16 cellular contexts compared by ENCODE assay signal in the genomic region with DNA sequence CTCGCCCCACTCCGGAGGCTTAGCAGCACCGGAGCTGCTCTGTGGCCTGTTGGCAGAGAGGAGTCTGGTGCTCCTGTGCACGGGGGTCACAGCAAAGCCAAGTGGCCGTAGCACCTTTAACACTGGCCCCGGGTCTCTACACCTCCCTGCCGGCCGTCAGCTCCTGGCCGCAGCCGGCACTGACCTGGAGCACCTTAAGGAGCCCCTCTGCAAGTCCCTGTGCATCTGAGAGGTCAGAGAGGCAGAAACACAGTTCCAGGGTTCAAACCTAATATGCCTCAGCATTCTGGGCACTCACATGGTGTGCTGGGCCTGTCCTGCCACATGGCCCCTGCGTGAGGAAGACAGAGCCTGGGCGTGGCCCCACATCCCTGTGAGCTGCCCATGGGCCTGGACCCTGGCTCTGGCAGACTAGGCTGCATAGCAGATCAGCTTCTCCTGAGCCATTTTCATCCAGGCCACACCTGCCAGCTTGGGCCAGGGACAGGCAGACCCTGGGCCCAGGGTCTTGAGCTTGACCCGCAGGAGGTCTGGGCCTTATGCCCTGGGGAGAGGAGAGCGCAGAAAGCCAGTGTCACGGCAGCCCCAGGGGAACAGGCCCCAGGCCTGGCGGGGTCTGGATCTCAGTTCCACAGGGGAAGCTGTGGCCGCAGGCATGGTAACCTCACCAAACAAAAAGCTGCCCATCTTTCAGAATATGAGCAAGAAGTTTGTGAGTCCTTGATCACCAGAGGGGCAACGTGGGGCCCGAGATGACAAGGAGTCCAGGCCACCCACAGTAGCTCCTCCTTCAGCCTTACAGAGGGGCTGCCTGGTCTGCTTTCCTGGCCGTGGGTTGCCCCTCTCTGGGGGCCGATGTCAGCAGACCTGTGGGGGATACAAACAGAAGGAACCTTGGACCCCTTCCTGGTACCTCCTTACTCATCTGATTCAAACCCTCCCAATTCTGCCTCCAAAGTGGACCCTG.
"Had no signal": no experiment of that assay in that cellular context is flagged by ENCODE, and none has a peak within 500 bp of the region (broad histone marks: within the 10 kb centered on the region; RNA-seq: fewer than 3 reads in every experiment).

No MANE protein-coding gene starts in this region.

- H3K36me3 Mint-ChIP-seq: naive B cell had no signal

- H3K27ac Mint-ChIP-seq: activated CD4-positive, alpha-beta memory T cell treated with anti-CD3 and anti-CD28 coated beads, Interleukin-2, amount 10 ng/mL, durations not matched to agents 7 days and 5 days; effector memory CD8-positive, alpha-beta T cell; progenitor cell of endocrine pancreas; stimulated activated naive CD8-positive, alpha-beta T cell treated with anti-CD3 and anti-CD28 coated beads, Interleukin-15, Interleukin-2, amounts not matched to agents 100 ng/mL and 50 ng/mL, for 24 hours; WTC11 had no signal

- H3K27ac ChIP-seq: gastroesophageal sphincter, right atrium auricular region, suprapubic skin had no signal

- ATAC-seq: activated T-helper 17 cell treated with anti-CD3 and anti-CD28 coated beads, Interleukin-2, amount 50 U/mL, for 72 hours; effector memory CD8-positive, alpha-beta T cell; T-helper 17 cell had no signal

- H3K4me1 Mint-ChIP-seq: activated CD4-positive, alpha-beta memory T cell treated with anti-CD3 and anti-CD28 coated beads, Interleukin-2, amount 10 ng/mL, durations not matched to agents 7 days and 5 days; activated T-helper 17 cell treated with anti-CD3 and anti-CD28 coated beads, Interleukin-2, amount 50 U/mL, for 72 hours; T-helper 17 cell had no signal

- H3K9me3 Mint-ChIP-seq: activated T-helper 17 cell treated with anti-CD3 and anti-CD28 coated beads, Interleukin-2, amount 50 U/mL, for 72 hours; effector memory CD8-positive, alpha-beta T cell; stimulated activated naive CD8-positive, alpha-beta T cell treated with anti-CD3 and anti-CD28 coated beads, Interleukin-15, Interleukin-2, amounts not matched to agents 100 ng/mL and 50 ng/mL, for 24 hours had no signal

- H3K4me3 Mint-ChIP-seq: activated CD4-positive, alpha-beta memory T cell treated with anti-CD3 and anti-CD28 coated beads, Interleukin-2, amount 10 ng/mL, durations not matched to agents 7 days and 5 days; activated T-helper 17 cell treated with anti-CD3 and anti-CD28 coated beads, Interleukin-2, amount 50 U/mL, for 72 hours; effector memory CD8-positive, alpha-beta T cell; naive B cell; stimulated activated naive CD8-positive, alpha-beta T cell treated with anti-CD3 and anti-CD28 coated beads, Interleukin-15, Interleukin-2, amounts not matched to agents 100 ng/mL and 50 ng/mL, for 24 hours; WTC11 had no signal

- H3K4me3 ChIP-seq: gastroesophageal sphincter, right atrium auricular region, suprapubic skin had no signal

- H3K27me3 ChIP-seq: gastroesophageal sphincter, right atrium auricular region, suprapubic skin had no signal

- H3K9me3 ChIP-seq: suprapubic skin had no signal

- H3K36me3 ChIP-seq: gastroesophageal sphincter, right atrium auricular region, suprapubic skin had no signal

- H3K4me1 ChIP-seq: suprapubic skin had no signal

- DNase-seq: activated CD4-positive, alpha-beta memory T cell treated with anti-CD3 and anti-CD28 coated beads, Interleukin-2, amount 10 ng/mL, durations not matched to agents 7 days and 5 days; activated CD4-positive, alpha-beta T cell treated with anti-CD3 and anti-CD28 coated beads for 4 hours; activated naive CD4-positive, alpha-beta T cell treated with Interleukin-2 at 50 U/mL for 16 hours; cerebellar nuclear complex; effector memory CD8-positive, alpha-beta T cell; naive B cell; stimulated activated CD4-positive, alpha-beta T cell treated with anti-CD3 and anti-CD28 coated beads, Interleukin-15, amount 100 ng/mL, for 24 hours; stimulated activated CD4-positive, alpha-beta T cell treated with anti-CD3 and anti-CD28 coated beads, Interleukin-4, amount 100 ng/mL, for 1 hour; T-helper 17 cell had no signal

- H3K27me3 Mint-ChIP-seq: activated T-helper 17 cell treated with anti-CD3 and anti-CD28 coated beads, Interleukin-2, amount 50 U/mL, for 72 hours; naive B cell; progenitor cell of endocrine pancreas; stimulated activated naive CD8-positive, alpha-beta T cell treated with anti-CD3 and anti-CD28 coated beads, Interleukin-15, Interleukin-2, amounts not matched to agents 100 ng/mL and 50 ng/mL, for 24 hours had no signal
